ENCODE assay signal across 24 cellular contexts in the genomic region with DNA sequence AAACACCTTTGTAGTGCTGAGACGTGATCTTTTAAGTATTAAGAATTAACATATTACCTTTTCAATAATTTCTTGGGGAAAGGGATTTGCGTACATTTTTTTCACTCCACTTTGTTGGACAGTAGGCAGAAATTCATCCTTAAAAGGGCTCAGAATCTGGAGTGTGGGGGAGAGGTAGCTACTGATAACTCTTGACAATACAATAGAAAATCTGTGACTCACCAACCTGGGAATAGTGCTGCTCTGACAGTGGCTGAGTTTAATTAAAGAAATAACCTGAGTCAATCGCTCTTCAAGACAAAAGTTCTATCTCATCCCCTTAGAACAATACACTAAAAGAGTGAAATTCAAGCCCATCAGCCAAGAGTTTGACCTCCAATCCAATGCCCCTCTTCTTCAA.
"Had no signal": no experiment of that assay in that cellular context is flagged by ENCODE, and none has a peak within 500 bp of the region (broad histone marks: within the 10 kb centered on the region; RNA-seq: fewer than 3 reads in every experiment).

No MANE protein-coding gene starts in this region.

- H3K27me3 ChIP-seq: cardiac muscle cell, hepatocyte, neutrophil, ovary, tibial artery had no signal

- H3K27ac Mint-ChIP-seq: activated CD4-positive, alpha-beta memory T cell treated with anti-CD3 and anti-CD28 coated beads, Interleukin-2, amount 10 ng/mL, durations not matched to agents 7 days and 5 days; activated naive CD4-positive, alpha-beta T cell treated with anti-CD3 and anti-CD28 coated beads for 36 hours; activated naive CD8-positive, alpha-beta T cell treated with anti-CD3 and anti-CD28 coated beads, Interleukin-2, amount 10 ng/mL, durations not matched to agents 7 days and 5 days; activated T-cell treated with anti-CD3 and anti-CD28 coated beads, Interleukin-2, amount 50 U/mL, for 72 hours; nephron; stimulated activated effector memory CD8-positive, alpha-beta T cell treated with anti-CD3 and anti-CD28 coated beads, Interleukin-12 subunit alpha, Interleukin-12 subunit beta, amount 100 ng/mL, for 72 hours; stimulated activated naive CD8-positive, alpha-beta T cell treated with anti-CD3 and anti-CD28 coated beads, Interleukin-15, amount 100 ng/mL, for 72 hours had no signal

- H3K4me1 Mint-ChIP-seq: nephron had no signal

- H3K36me3 ChIP-seq: cardiac muscle cell, neutrophil, ovary, prostate gland, tibial artery had no signal

- H3K9me3 Mint-ChIP-seq: activated CD4-positive, alpha-beta memory T cell treated with anti-CD3 and anti-CD28 coated beads, Interleukin-2, amount 10 ng/mL, durations not matched to agents 7 days and 5 days; activated naive CD4-positive, alpha-beta T cell treated with anti-CD3 and anti-CD28 coated beads for 36 hours; activated naive CD8-positive, alpha-beta T cell treated with anti-CD3 and anti-CD28 coated beads, Interleukin-2, amount 10 ng/mL, durations not matched to agents 7 days and 5 days; activated T-cell treated with anti-CD3 and anti-CD28 coated beads, Interleukin-2, amount 50 U/mL, for 72 hours; stimulated activated effector memory CD8-positive, alpha-beta T cell treated with anti-CD3 and anti-CD28 coated beads, Interleukin-12 subunit alpha, Interleukin-12 subunit beta, amount 100 ng/mL, for 72 hours; stimulated activated naive CD8-positive, alpha-beta T cell treated with anti-CD3 and anti-CD28 coated beads, Interleukin-15, amount 100 ng/mL, for 72 hours had no signal

- DNase-seq: activated CD4-positive, alpha-beta memory T cell treated with anti-CD3 and anti-CD28 coated beads, Interleukin-2, amount 10 ng/mL, durations not matched to agents 7 days and 5 days; activated CD4-positive, alpha-beta T cell treated with anti-CD3 and anti-CD28 coated beads for 48 hours; activated effector memory CD4-positive, alpha-beta T cell treated with Interleukin-2 at 50 U/mL for 16 hours; activated naive CD4-positive, alpha-beta T cell treated with anti-CD3 and anti-CD28 coated beads for 36 hours; activated naive CD8-positive, alpha-beta T cell treated with anti-CD3 and anti-CD28 coated beads, Interleukin-2, amount 10 ng/mL, durations not matched to agents 7 days and 5 days; activated T-cell treated with anti-CD3 and anti-CD28 coated beads, Interleukin-2, amount 50 U/mL, for 72 hours; amniotic stem cell; effector CD4-positive, alpha-beta T cell; glutamatergic neuron; left colon; mesenchymal stem cell; ovary; right cardiac atrium; stimulated activated CD4-positive, alpha-beta T cell treated with anti-CD3 and anti-CD28 coated beads, Interleukin-1b, Interleukin-23, amount 100 ng/mL, for 48 hours; stimulated activated naive CD8-positive, alpha-beta T cell treated with anti-CD3 and anti-CD28 coated beads, Interleukin-15, amount 100 ng/mL, for 72 hours; T-helper 9 cell; tibial artery had no signal

- H3K27me3 Mint-ChIP-seq: activated CD4-positive, alpha-beta memory T cell treated with anti-CD3 and anti-CD28 coated beads, Interleukin-2, amount 10 ng/mL, durations not matched to agents 7 days and 5 days; activated naive CD8-positive, alpha-beta T cell treated with anti-CD3 and anti-CD28 coated beads, Interleukin-2, amount 10 ng/mL, durations not matched to agents 7 days and 5 days; stimulated activated naive CD8-positive, alpha-beta T cell treated with anti-CD3 and anti-CD28 coated beads, Interleukin-15, amount 100 ng/mL, for 72 hours had no signal

- H3K79me2 ChIP-seq: hepatocyte had no signal

- H3K4me2 ChIP-seq: hepatocyte had no signal

- H3K4me1 ChIP-seq: prostate gland, tibial artery had no signal

- H2AFZ ChIP-seq: hepatocyte had no signal

- H3K4me3 ChIP-seq: cardiac muscle cell, hepatocyte, ovary, prostate gland, skin epidermis, tibial artery had no signal

- H3K27ac ChIP-seq: cardiac muscle cell, hepatocyte, neutrophil, ovary, prostate gland, skin epidermis, tibial artery had no signal

- H3K36me3 Mint-ChIP-seq: stimulated activated effector memory CD8-positive, alpha-beta T cell treated with anti-CD3 and anti-CD28 coated beads, Interleukin-12 subunit alpha, Interleukin-12 subunit beta, amount 100 ng/mL, for 72 hours had no signal

- H3K4me3 Mint-ChIP-seq: activated CD4-positive, alpha-beta memory T cell treated with anti-CD3 and anti-CD28 coated beads, Interleukin-2, amount 10 ng/mL, durations not matched to agents 7 days and 5 days; activated naive CD4-positive, alpha-beta T cell treated with anti-CD3 and anti-CD28 coated beads for 36 hours; activated naive CD8-positive, alpha-beta T cell treated with anti-CD3 and anti-CD28 coated beads, Interleukin-2, amount 10 ng/mL, durations not matched to agents 7 days and 5 days; activated T-cell treated with anti-CD3 and anti-CD28 coated beads, Interleukin-2, amount 50 U/mL, for 72 hours; nephron; stimulated activated effector memory CD8-positive, alpha-beta T cell treated with anti-CD3 and anti-CD28 coated beads, Interleukin-12 subunit alpha, Interleukin-12 subunit beta, amount 100 ng/mL, for 72 hours; stimulated activated naive CD8-positive, alpha-beta T cell treated with anti-CD3 and anti-CD28 coated beads, Interleukin-15, amount 100 ng/mL, for 72 hours had no signal

- ATAC-seq: activated T-cell treated with anti-CD3 and anti-CD28 coated beads, Interleukin-2, amount 50 U/mL, for 72 hours; left colon; right cardiac atrium; stimulated activated effector memory CD8-positive, alpha-beta T cell treated with anti-CD3 and anti-CD28 coated beads, Interleukin-12 subunit alpha, Interleukin-12 subunit beta, amount 100 ng/mL, for 72 hours; stimulated activated naive CD8-positive, alpha-beta T cell treated with anti-CD3 and anti-CD28 coated beads, Interleukin-15, amount 100 ng/mL, for 72 hours had no signal
